ENCODE assay signal across 12 cellular contexts in genomic region chr12:118033902-118034301, GRCh38. TPM values are rescaled to one million over a fixed set of nuclear protein-coding genes. Genes with fewer than 3 reads are reported as not detected.
DNase-seq lines count a peak whose midpoint lies in the region; ATAC-seq, FAIRE-seq and TF ChIP-seq lines count a peak whose summit lies in the region.
"Had no signal": no experiment of that assay in that cellular context is flagged by ENCODE, and none has a peak within 500 bp of the region (broad histone marks: within the 10 kb centered on the region; RNA-seq: fewer than 3 reads in every experiment).

No MANE protein-coding gene starts in this region.

- no peak for ATAC-seq in CD4-positive, alpha-beta T cell (ENCODE audit: poor library complexity)
- ATAC-seq in HCT116, result no peak
- ATAC-seq in naive thymus-derived CD4-positive, alpha-beta T cell, result no peak
- ATAC-seq in GM21619 (IDR thresholded peaks at IDR 0.05; ENCODE audit: unreplicated experiment), result no peak
- no peak for ATAC-seq in HG02885 (IDR thresholded peaks at IDR 0.05; ENCODE audit: poor library complexity, unreplicated experiment)

- no peaks in the 10 kb centered on the region for H3K4me1 Mint-ChIP-seq in CD4-positive, alpha-beta T cell (ENCODE audit: low read depth)
- peaks cover 4% of the 10 kb centered on the region for H3K4me1 Mint-ChIP-seq in astrocyte (ENCODE audit: low read depth, unreplicated experiment)
- peaks cover 0 to 28% (median 0%) of the 10 kb centered on the region in 7 donors for H3K4me1 Mint-ChIP-seq in naive thymus-derived CD4-positive, alpha-beta T cell

- H2AFZ ChIP-seq in HCT116 (ENCODE audit: low read depth, low read length, poor library complexity, severe bottlenecking), result no peak overlapping the region
- H2AFZ ChIP-seq in astrocyte (ENCODE audit: low read depth, low read length), result no peak overlapping the region

- peaks cover 82% of the 10 kb centered on the region for H3K36me3 Mint-ChIP-seq in CD4-positive, alpha-beta T cell (ENCODE audit: low read depth)
- H3K36me3 Mint-ChIP-seq in astrocyte (ENCODE audit: low read depth, unreplicated experiment), result peaks cover 7% of the 10 kb centered on the region
- H3K36me3 Mint-ChIP-seq in naive thymus-derived CD4-positive, alpha-beta T cell, result peaks cover 4 to 51% (median 17%) of the 10 kb centered on the region in 5 donors

- H3K4me3 Mint-ChIP-seq in CD4-positive, alpha-beta T cell, result peak overlapping the region; percentile 46
- H3K4me3 Mint-ChIP-seq in astrocyte (ENCODE audit: unreplicated experiment), result no peak overlapping the region
- no peak overlapping the region for H3K4me3 Mint-ChIP-seq in naive thymus-derived CD4-positive, alpha-beta T cell

- TF ChIP-seq CTCF in CD4-positive, alpha-beta T cell (IDR thresholded peaks at IDR 0.05), result no peak
- TF ChIP-seq CTCF in HCT116 (IDR thresholded peaks at IDR 0.05 in 2 of 3, conservative IDR thresholded peaks at IDR 0.05 in 1 of 3; ENCODE audit: borderline replicate concordance in 1 of 3, insufficient read depth in 1 of 3, low read depth in 2 of 3, low read length in 2 of 3), result no peak
- no peak for TF ChIP-seq CTCF in astrocyte (IDR thresholded peaks at IDR 0.05; ENCODE audit: insufficient read depth, low read depth, low read length)

- H3K27ac ChIP-seq in CD4-positive, alpha-beta T cell (ENCODE audit: low read depth, low read length), result no peak overlapping the region
- no peak overlapping the region; the same call in 1 of the 2 replicates for H3K27ac ChIP-seq in HCT116 (ENCODE audit: low read depth, low read length)
- H3K27ac ChIP-seq in astrocyte (ENCODE audit: low read depth, low read length), result peak overlapping the region; percentile 22
- no peak overlapping the region for H3K27ac ChIP-seq in naive thymus-derived CD4-positive, alpha-beta T cell (ENCODE audit: low read depth, low read length)

- CTCF ChIA-PET in CD4-positive, alpha-beta T cell (lab: Charles Lee), result interaction anchor here (1.2 to 1.8 kb wide), 2 partner anchors 17 to 160 kb away, joined by 4 to 9 read pairs; no protein-coding TSS in a partner anchor
- CTCF ChIA-PET in HCT116 (lab: Charles Lee), result interaction anchor here (1.0 to 3.9 kb wide), 3 partner anchors 17 to 344 kb away, joined by 3 to 62 read pairs (median 4); partner anchors contain the start of gene RFC5
- CTCF ChIA-PET in naive thymus-derived CD4-positive, alpha-beta T cell (lab: Charles Lee), result no interaction called here

- TF ChIP-seq POLR2A in HCT116 (IDR thresholded peaks at IDR 0.05; ENCODE audit: borderline replicate concordance, extremely low read depth, insufficient read depth, insufficient read length), result no peak

- intact Hi-C loops in CD4-positive, alpha-beta T cell (cut with DNase I, micrococcal nuclease), result loop anchor here in 1 of 2 experiments (5.0 kb wide), 1 partner anchor 157 kb away; no protein-coding TSS in a partner anchor
- intact Hi-C loops in HCT116 (cut with micrococcal nuclease), result loop anchor here (1.0 kb wide), 1 partner anchor 159 kb away; no protein-coding TSS in a partner anchor
- intact Hi-C loops in naive thymus-derived CD4-positive, alpha-beta T cell (cut with micrococcal nuclease), result loop anchor here (1.0 to 2.0 kb wide), 2 partner anchors 17 to 159 kb away; partner anchors contain the start of gene RFC5 (in 1 of the 2)

- no peak for DNase-seq in CD4-positive, alpha-beta T cell
- DNase-seq in HCT116 (ENCODE audit: low read depth, low spot score) (no peak), astrocyte (ENCODE audit: low read depth) (no peak), NCI-H187 treated with DMSO at 0.1 percent for 48 hours (lab: John Stamatoyannopoulos, UW) (no peak)
- DNase-seq in naive thymus-derived CD4-positive, alpha-beta T cell, result no peak
- DNase-seq: GF-D8, NCI-H2081 treated with DMSO at 0.1 percent for 48 hours, Right ventricle myocardium superior had no signal

- BruUV-seq in HCT116 (replicated peaks; lab: Mats Ljungman, UMichigan), result no TSS peak

- H3K27me3 ChIP-seq in CD4-positive, alpha-beta T cell (ENCODE audit: control insufficient read depth, insufficient read depth, low read length), result no peaks in the 10 kb centered on the region
- H3K27me3 ChIP-seq in HCT116 (ENCODE audit: insufficient read depth, low read length) (no peaks in the 10 kb centered on the region), astrocyte (ENCODE audit: insufficient read depth, low read length) (no peaks in the 10 kb centered on the region)
- H3K27me3 ChIP-seq in naive thymus-derived CD4-positive, alpha-beta T cell (ENCODE audit: control insufficient read depth in 2 of 2, insufficient read depth in 2 of 2, low read length in 2 of 2), result no peaks in the 10 kb centered on the region

- no peaks in the 10 kb centered on the region for H3K27me3 Mint-ChIP-seq in CD4-positive, alpha-beta T cell
- H3K27me3 Mint-ChIP-seq in astrocyte (ENCODE audit: low read depth, unreplicated experiment), result no peaks in the 10 kb centered on the region
- H3K27me3 Mint-ChIP-seq in naive thymus-derived CD4-positive, alpha-beta T cell, result no peaks in the 10 kb centered on the region

- TF ChIP-seq RAD21 in HCT116 (IDR thresholded peaks at IDR 0.05; ENCODE audit: low read depth), result no peak

- H3K36me3 ChIP-seq in HCT116 (ENCODE audit: control insufficient read depth in 1 of 2, insufficient read depth in 2 of 2, low read length in 2 of 2) (peaks cover 46 to 47% of the 10 kb centered on the region in 2 experiments; a peak in 3 of 4 replicates), astrocyte (ENCODE audit: insufficient read depth, low read length) (peaks cover 68% of the 10 kb centered on the region)
- H3K36me3 ChIP-seq in naive thymus-derived CD4-positive, alpha-beta T cell (ENCODE audit: control insufficient read depth in 2 of 3, insufficient read depth in 3 of 3, low read length in 3 of 3), result peaks cover 7 to 86% (median 19%) of the 10 kb centered on the region in 3 experiments

- RAD21 ChIA-PET in HCT116 (lab: Charles Lee; ENCODE audit: low non-redundant PET in 1 of 2, low total read pairs in 2 of 2, uncharacterized antibody in 2 of 2, unreplicated experiment in 2 of 2), result interaction anchor here in 1 of 2 experiments (2.5 kb wide), 1 partner anchor 159 kb away, joined by 13 read pairs; no protein-coding TSS in a partner anchor

- H3K4me2 ChIP-seq in HCT116 (ENCODE audit: low read length) (no peak overlapping the region), astrocyte (ENCODE audit: low read length) (peak overlapping the region; percentile 30)

- no peaks in the 10 kb centered on the region for H3K9me2 ChIP-seq in HCT116 (ENCODE audit: insufficient read depth)

- POLR2A ChIA-PET in CD4-positive, alpha-beta T cell (lab: Charles Lee), result interaction anchor here (0.6 to 1.3 kb wide), 3 partner anchors 17 to 159 kb away, joined by 3 to 5 read pairs (median 4); partner anchors contain the start of gene RFC5
- POLR2A ChIA-PET in HCT116 (lab: Charles Lee), result interaction anchor here (1.6 to 1.7 kb wide), 2 partner anchors 17 to 158 kb away, joined by 4 read pairs; partner anchors contain the start of gene RFC5
- POLR2A ChIA-PET in naive thymus-derived CD4-positive, alpha-beta T cell (lab: Charles Lee), result no interaction called here

- H4K20me1 ChIP-seq in HCT116 (ENCODE audit: insufficient read depth), result no peaks in the 10 kb centered on the region
- peaks cover 28% of the 10 kb centered on the region for H4K20me1 ChIP-seq in astrocyte (ENCODE audit: insufficient read depth, low read length)

- no peak overlapping the region for H3K4me3 ChIP-seq in HCT116 (replicated peaks in 1 of 2; ENCODE audit: low read depth in 1 of 2, low read length in 2 of 2)
- H3K4me3 ChIP-seq in astrocyte (ENCODE audit: insufficient read depth, low read depth, low read length), result no peak overlapping the region
- no peak overlapping the region for H3K4me3 ChIP-seq in naive thymus-derived CD4-positive, alpha-beta T cell (ENCODE audit: low read length)
- H3K4me3 ChIP-seq: HAP-1 had no signal

- H3K9me3 ChIP-seq in CD4-positive, alpha-beta T cell (ENCODE audit: control insufficient read depth, low read length), result no peaks in the 10 kb centered on the region
- H3K9me3 ChIP-seq in HCT116 (ENCODE audit: control insufficient read depth in 1 of 2, insufficient read depth in 1 of 2, low read depth in 1 of 2, low read length in 2 of 2), result no peaks in the 10 kb centered on the region
- H3K9me3 ChIP-seq in astrocyte (ENCODE audit: insufficient read depth, low read depth, low read length), result no peaks in the 10 kb centered on the region
- no peaks in the 10 kb centered on the region for H3K9me3 ChIP-seq in naive thymus-derived CD4-positive, alpha-beta T cell (ENCODE audit: control insufficient read depth in 2 of 3, low read length in 3 of 3)
- H3K9me3 ChIP-seq: HAP-1 had no signal

- H3K27ac Mint-ChIP-seq in CD4-positive, alpha-beta T cell, result peak overlapping the region; percentile 71
- H3K27ac Mint-ChIP-seq in astrocyte (ENCODE audit: unreplicated experiment), result no peak overlapping the region
- peak overlapping the region in 6 of 9 donors; percentile 3 to 62 (median 28) for H3K27ac Mint-ChIP-seq in naive thymus-derived CD4-positive, alpha-beta T cell

- H3K9me3 Mint-ChIP-seq in CD4-positive, alpha-beta T cell, result no peaks in the 10 kb centered on the region
- H3K9me3 Mint-ChIP-seq in astrocyte (ENCODE audit: unreplicated experiment), result no peaks in the 10 kb centered on the region
- H3K9me3 Mint-ChIP-seq in naive thymus-derived CD4-positive, alpha-beta T cell, result no peaks in the 10 kb centered on the region

- H3K4me1 ChIP-seq in HCT116 (ENCODE audit: control insufficient read depth in 1 of 2, insufficient read depth in 2 of 2, low read length in 2 of 2) (peaks cover 0 to 21% of the 10 kb centered on the region in 2 experiments; a peak in 3 of 4 replicates), astrocyte (ENCODE audit: insufficient read depth, low read length) (peaks cover 8% of the 10 kb centered on the region)
- H3K4me1 ChIP-seq in naive thymus-derived CD4-positive, alpha-beta T cell (ENCODE audit: control insufficient read depth in 2 of 2, insufficient read depth in 2 of 2, low read length in 2 of 2), result no peaks in the 10 kb centered on the region
- H3K4me1 ChIP-seq: HAP-1 had no signal

- peak; percentile 55 for FAIRE-seq in astrocyte (lab: Jason Lieb, UNC)
- FAIRE-seq: TTC549 had no signal

- H3K9ac ChIP-seq in HCT116 (ENCODE audit: low read length) (no peak overlapping the region), astrocyte (ENCODE audit: low read length) (no peak overlapping the region)

- H3K79me2 ChIP-seq in HCT116 (ENCODE audit: insufficient read depth, low read length) (no peaks in the 10 kb centered on the region; the same call in 1 of the 2 replicates), astrocyte (ENCODE audit: insufficient read depth, low read length) (peaks cover 4% of the 10 kb centered on the region)

RNA-seq across cellular contexts. Expression of gene RFC5, which starts 17.4 kb away (rescaled TPM):
- 1 to 10 TPM; 8.7 to 9.1 TPM for total RNA-seq in CD4-positive, alpha-beta T cell
- total RNA-seq in HCT116 (2021; ENCODE audit: unreplicated experiment), result 78.6 TPM
- 36.8 and 55.1 TPM in 2 replicates for polyA plus RNA-seq in HCT116 (2012)
- 4.6 and 5.8 TPM in 2 replicates for total RNA-seq in astrocyte
- total RNA-seq in naive thymus-derived CD4-positive, alpha-beta T cell, result 10 to 100 TPM in 3 of 5 experiments, 1 to 10 TPM in 2; 6.3 to 40.3 (median 15.6) TPM
- polyA plus RNA-seq in naive thymus-derived CD4-positive, alpha-beta T cell, result 10 to 100 TPM; 19.0 to 20.5 TPM

RNA-seq across cellular contexts. Expression of gene WSB2, which starts 27.1 kb away (rescaled TPM):
- 10 to 100 TPM; 12.0 to 13.4 TPM for total RNA-seq in CD4-positive, alpha-beta T cell
- 97.0 TPM for total RNA-seq in HCT116 (2021; ENCODE audit: unreplicated experiment)
- polyA plus RNA-seq in HCT116 (2012), result 54.9 and 72.2 TPM in 2 replicates
- 98.7 and 113 TPM in 2 replicates for total RNA-seq in astrocyte
- 10 to 100 TPM; 12.2 to 52.2 (median 19.1) TPM for total RNA-seq in naive thymus-derived CD4-positive, alpha-beta T cell
- 10 to 100 TPM; 10.2 to 10.6 TPM for polyA plus RNA-seq in naive thymus-derived CD4-positive, alpha-beta T cell
